26 cellular contexts compared by ENCODE assay signal in genomic region chr9:86185872-86186271, GRCh38.
DNase-seq lines count a peak whose midpoint lies in the region; ATAC-seq and TF ChIP-seq lines count a peak whose summit lies in the region.
"Had no signal": no experiment of that assay in that cellular context is flagged by ENCODE, and none has a peak within 500 bp of the region (broad histone marks: within the 10 kb centered on the region; RNA-seq: fewer than 3 reads in every experiment).

No MANE protein-coding gene starts in this region.

- no peaks in the 10 kb centered on the region for H3K36me3 ChIP-seq in adipocyte (ENCODE audit: control insufficient read depth, insufficient read depth, low read length, severe bottlenecking)
- H3K36me3 ChIP-seq: SJSA1, spleen, tibial nerve had no signal

- no peak overlapping the region for H3K9ac ChIP-seq in adipocyte (ENCODE audit: low read length)

- H3K27ac Mint-ChIP-seq in progenitor cell of endocrine pancreas = no peak overlapping the region
- H3K27ac Mint-ChIP-seq: activated naive CD4-positive, alpha-beta T cell treated with anti-CD3 and anti-CD28 coated beads, Interleukin-2, amount 10 ng/mL, durations not matched to agents 7 days and 5 days; activated T-cell treated with anti-CD3 and anti-CD28 coated beads, Interleukin-2, amount 50 U/mL, for 72 hours; naive thymus-derived CD4-positive, alpha-beta T cell; T-helper 1 cell treated with Interleukin-12 subunit alpha and Interleukin-12 subunit beta and Interleukin-4 antibody, amounts not matched to agents 30 μg/mL and 1 μg/mL, for 36 hours had no signal

- H3K9me3 Mint-ChIP-seq in progenitor cell of endocrine pancreas (ENCODE audit: low read depth) = peaks cover 4% of the 10 kb centered on the region
- H3K9me3 Mint-ChIP-seq: activated naive CD4-positive, alpha-beta T cell treated with anti-CD3 and anti-CD28 coated beads, Interleukin-2, amount 10 ng/mL, durations not matched to agents 7 days and 5 days; central memory CD8-positive, alpha-beta T cell had no signal

- H3K27me3 Mint-ChIP-seq in progenitor cell of endocrine pancreas = peaks cover 8% of the 10 kb centered on the region

- no peaks in the 10 kb centered on the region for H3K27me3 ChIP-seq in adipocyte (replicated peaks; ENCODE audit: control insufficient read depth, insufficient read depth, low read length)
- H3K27me3 ChIP-seq: SJSA1, spleen, tibial nerve had no signal

- H3K9me3 ChIP-seq in adipocyte (ENCODE audit: control insufficient read depth, low read length) = peaks cover 3% of the 10 kb centered on the region
- H3K9me3 ChIP-seq: A549, psoas muscle, SJSA1 had no signal

- H3K4me1 ChIP-seq in adipocyte (ENCODE audit: control insufficient read depth, insufficient read depth, low read length) = no peaks in the 10 kb centered on the region
- H3K4me1 ChIP-seq: psoas muscle, SJSA1, spleen, tibial nerve had no signal

- TF ChIP-seq CTCF in progenitor cell of endocrine pancreas (IDR thresholded peaks at IDR 0.05; ENCODE audit: unreplicated experiment) = no peak

- no peaks in the 10 kb centered on the region for H3K4me1 Mint-ChIP-seq in progenitor cell of endocrine pancreas (ENCODE audit: low read depth)
- H3K4me1 Mint-ChIP-seq: activated naive CD4-positive, alpha-beta T cell treated with anti-CD3 and anti-CD28 coated beads, Interleukin-2, amount 10 ng/mL, durations not matched to agents 7 days and 5 days; central memory CD8-positive, alpha-beta T cell; naive thymus-derived CD4-positive, alpha-beta T cell had no signal

- peak; percentile 20 for DNase-seq in EL
- peak; percentile 7 for DNase-seq in adipocyte (ENCODE audit: low read depth)
- DNase-seq in inferior parietal cortex (ENCODE audit: extremely low spot score) = peak; percentile 17
- peak; percentile 3 for DNase-seq in putamen (ENCODE audit: low spot score)
- DNase-seq in progenitor cell of endocrine pancreas (ENCODE audit: low spot score, unreplicated experiment) = no peak
- DNase-seq in ecto neural progenitor cell (ENCODE audit: low spot score) = no peak
- DNase-seq: activated CD4-positive, alpha-beta T cell treated with anti-CD3 and anti-CD28 coated beads for 48 hours; activated naive CD4-positive, alpha-beta T cell treated with anti-CD3 and anti-CD28 coated beads, Interleukin-2, amount 10 ng/mL, durations not matched to agents 7 days and 5 days; activated T-cell treated with anti-CD3 and anti-CD28 coated beads, Interleukin-2, amount 50 U/mL, for 72 hours; effector CD8-positive, alpha-beta T cell; GOT3; naive thymus-derived CD4-positive, alpha-beta T cell; NCI-H1417 treated with DMSO at 0.1 percent for 48 hours; NCI-H2107; NCI-H524; psoas muscle; spleen; stimulated activated CD4-positive, alpha-beta T cell treated with anti-CD3 and anti-CD28 coated beads, Interleukin-4, amount 100 ng/mL, for 1 hour; stimulated activated naive CD4-positive, alpha-beta T cell treated with Interleukin-2 at 50 U/mL for 16 hours had no signal

- H3K4me3 ChIP-seq in adipocyte (ENCODE audit: low read length) = no peak overlapping the region
- H3K4me3 ChIP-seq: A549, psoas muscle, SJSA1, spleen, tibial nerve had no signal

- H3K36me3 Mint-ChIP-seq in progenitor cell of endocrine pancreas (ENCODE audit: insufficient read depth) = no peaks in the 10 kb centered on the region
- H3K36me3 Mint-ChIP-seq: activated naive CD4-positive, alpha-beta T cell treated with anti-CD3 and anti-CD28 coated beads, Interleukin-2, amount 10 ng/mL, durations not matched to agents 7 days and 5 days had no signal

- no peak overlapping the region for H3K4me3 Mint-ChIP-seq in progenitor cell of endocrine pancreas (ENCODE audit: low read depth)
- H3K4me3 Mint-ChIP-seq: activated naive CD4-positive, alpha-beta T cell treated with anti-CD3 and anti-CD28 coated beads, Interleukin-2, amount 10 ng/mL, durations not matched to agents 7 days and 5 days; activated T-cell treated with anti-CD3 and anti-CD28 coated beads, Interleukin-2, amount 50 U/mL, for 72 hours; central memory CD8-positive, alpha-beta T cell; naive thymus-derived CD4-positive, alpha-beta T cell; T-helper 1 cell treated with Interleukin-12 subunit alpha and Interleukin-12 subunit beta and Interleukin-4 antibody, amounts not matched to agents 30 μg/mL and 1 μg/mL, for 36 hours had no signal

- ATAC-seq in GM19452 (IDR thresholded peaks at IDR 0.05; ENCODE audit: unreplicated experiment) = no peak
- ATAC-seq in HG02759 (IDR thresholded peaks at IDR 0.05; ENCODE audit: unreplicated experiment) = no peak
- ATAC-seq: A549; activated T-cell treated with anti-CD3 and anti-CD28 coated beads, Interleukin-2, amount 50 U/mL, for 72 hours; naive thymus-derived CD4-positive, alpha-beta T cell; psoas muscle had no signal

Comparison
In these comparisons a context has a peak if more than half of its experiments do, and no peak if none do; other contexts are left out.
1. DNase-seq: peak in EL (single experiment), adipocyte (single experiment), inferior parietal cortex (single experiment) and putamen (single experiment); none in progenitor cell of endocrine pancreas (single experiment) and ecto neural progenitor cell (single experiment).